8 cellular contexts compared by ENCODE assay signal in the genomic region with DNA sequence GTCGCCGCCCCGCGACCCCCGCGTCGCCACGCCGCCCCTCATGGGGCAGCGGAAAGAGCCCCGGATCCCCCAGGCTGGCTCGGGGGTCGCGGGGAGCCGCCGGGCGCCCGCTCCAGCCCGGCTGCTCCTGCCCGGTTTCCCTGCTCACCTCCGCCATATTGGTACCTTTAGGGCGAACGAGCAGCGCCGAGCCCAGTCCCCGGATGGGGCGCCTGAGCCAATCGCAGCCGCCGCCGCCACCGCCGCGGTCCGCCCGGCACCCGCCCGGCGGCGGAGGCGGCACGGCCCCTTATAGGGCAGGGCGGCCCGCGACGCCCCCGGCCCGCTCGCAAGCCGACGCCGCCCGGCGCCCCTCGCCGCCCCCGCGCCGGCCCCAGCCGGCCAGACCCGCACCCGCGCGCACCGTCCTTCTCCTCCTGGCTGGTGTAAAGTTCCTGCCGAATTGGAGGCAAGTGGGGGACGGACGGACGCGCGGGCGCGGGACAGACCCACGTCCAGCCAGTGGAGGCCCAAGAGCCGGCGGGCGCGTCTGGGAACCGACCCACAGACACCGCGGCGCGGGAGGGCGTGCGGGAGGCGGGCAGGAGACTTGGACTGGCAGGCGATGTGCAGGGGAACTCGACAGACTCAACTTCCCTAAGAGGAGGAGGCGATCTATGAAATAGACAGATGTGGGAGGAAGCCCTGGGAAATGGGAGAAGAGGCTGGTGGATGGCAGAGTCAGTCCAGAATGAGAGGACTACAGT. TPM values are rescaled to one million over a fixed set of nuclear protein-coding genes. Genes with fewer than 3 reads are reported as not detected.
A peak's percentile ranks its signal among the peaks of the same experiment; 100 is the strongest.
DNase-seq lines count a peak whose midpoint lies in the region; ATAC-seq and TF ChIP-seq lines count a peak whose summit lies in the region.

A gene with protein sequence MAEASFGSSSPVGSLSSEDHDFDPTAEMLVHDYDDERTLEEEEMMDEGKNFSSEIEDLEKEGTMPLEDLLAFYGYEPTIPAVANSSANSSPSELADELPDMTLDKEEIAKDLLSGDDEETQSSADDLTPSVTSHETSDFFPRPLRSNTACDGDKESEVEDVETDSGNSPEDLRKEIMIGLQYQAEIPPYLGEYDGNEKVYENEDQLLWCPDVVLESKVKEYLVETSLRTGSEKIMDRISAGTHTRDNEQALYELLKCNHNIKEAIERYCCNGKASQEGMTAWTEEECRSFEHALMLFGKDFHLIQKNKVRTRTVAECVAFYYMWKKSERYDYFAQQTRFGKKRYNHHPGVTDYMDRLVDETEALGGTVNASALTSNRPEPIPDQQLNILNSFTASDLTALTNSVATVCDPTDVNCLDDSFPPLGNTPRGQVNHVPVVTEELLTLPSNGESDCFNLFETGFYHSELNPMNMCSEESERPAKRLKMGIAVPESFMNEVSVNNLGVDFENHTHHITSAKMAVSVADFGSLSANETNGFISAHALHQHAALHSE (minus strand): TSS at position 178 of the 746 bp plus-strand sequence. CDS start 21 bp downstream, at position 157.

- ATAC-seq in GM19023 (IDR thresholded peaks at IDR 0.05; ENCODE audit: unreplicated experiment) (peak; percentile 91), HG03175 (IDR thresholded peaks at IDR 0.05; ENCODE audit: unreplicated experiment) (peak; percentile 94), memory B cell (ENCODE audit: low read depth) (peak; percentile 93)
- ATAC-seq in activated CD8-positive, alpha-beta T cell treated with anti-CD3 and anti-CD28 coated beads for 36 hours: peak; percentile 94

- peaks cover 19% of the 10 kb centered on the region for H3K27me3 Mint-ChIP-seq in activated CD8-positive, alpha-beta T cell treated with anti-CD3 and anti-CD28 coated beads for 36 hours
- peaks cover 6% of the 10 kb centered on the region for H3K27me3 Mint-ChIP-seq in memory B cell

- H3K36me3 Mint-ChIP-seq in activated CD8-positive, alpha-beta T cell treated with anti-CD3 and anti-CD28 coated beads for 36 hours (ENCODE audit: low read depth): no peaks in the 10 kb centered on the region
- peaks cover 1% of the 10 kb centered on the region for H3K36me3 Mint-ChIP-seq in memory B cell

- no peaks in the 10 kb centered on the region for H3K9me3 Mint-ChIP-seq in activated CD8-positive, alpha-beta T cell treated with anti-CD3 and anti-CD28 coated beads for 36 hours
- H3K9me3 Mint-ChIP-seq in memory B cell: no peaks in the 10 kb centered on the region

- CTCF ChIA-PET in activated CD8-positive, alpha-beta T cell treated with anti-CD3 and anti-CD28 coated beads for 36 hours (lab: Charles Lee): no interaction called here

- H3K4me3 ChIP-seq in AG10803 (ENCODE audit: low read length): peak within 1 kb of the TSS; percentile 75

- intact Hi-C loops in activated CD8-positive, alpha-beta T cell treated with anti-CD3 and anti-CD28 coated beads for 36 hours (cut with micrococcal nuclease): no loop called here

- POLR2A ChIA-PET in activated CD8-positive, alpha-beta T cell treated with anti-CD3 and anti-CD28 coated beads for 36 hours (lab: Charles Lee): no interaction called here

- peak within 1 kb of the TSS; percentile 73 for H3K27ac Mint-ChIP-seq in activated CD8-positive, alpha-beta T cell treated with anti-CD3 and anti-CD28 coated beads for 36 hours
- H3K27ac Mint-ChIP-seq in memory B cell: peak within 1 kb of the TSS; percentile 45

- TF ChIP-seq CTCF in AG10803 (conservative IDR thresholded peaks at IDR 0.05; ENCODE audit: low read length): no peak
- TF ChIP-seq CTCF in activated CD8-positive, alpha-beta T cell treated with anti-CD3 and anti-CD28 coated beads for 36 hours (IDR thresholded peaks at IDR 0.05): no peak

- DNase-seq in AG10803 (ENCODE audit: low read depth): peak; percentile 72
- DNase-seq in NCI-H526 treated with DMSO at 0.1 percent for 48 hours (lab: John Stamatoyannopoulos, UW): peak; percentile 26
- DNase-seq in activated CD8-positive, alpha-beta T cell treated with anti-CD3 and anti-CD28 coated beads for 36 hours: peak; percentile 82
- peak; percentile 72 for DNase-seq in effector CD4-positive, alpha-beta T cell
- DNase-seq in memory B cell (ENCODE audit: low spot score in 2 of 2): peak; percentile 72 to 76
- DNase-seq in stimulated activated CD8-positive, alpha-beta memory T cell treated with anti-CD3 and anti-CD28 coated beads, Interleukin-12 subunit alpha, Interleukin-12 subunit beta, amount 100 ng/mL, for 24 hours (ENCODE audit: extremely low read depth): peak; percentile 62

- H3K4me3 Mint-ChIP-seq in activated CD8-positive, alpha-beta T cell treated with anti-CD3 and anti-CD28 coated beads for 36 hours: peak within 1 kb of the TSS; percentile 84
- H3K4me3 Mint-ChIP-seq in memory B cell: peak within 1 kb of the TSS; percentile 90

- peaks cover 18% of the 10 kb centered on the region for H3K4me1 Mint-ChIP-seq in activated CD8-positive, alpha-beta T cell treated with anti-CD3 and anti-CD28 coated beads for 36 hours (ENCODE audit: low read depth)
- peaks cover 13% of the 10 kb centered on the region for H3K4me1 Mint-ChIP-seq in memory B cell

RNA-seq across cellular contexts. Expression of the gene that starts here (rescaled TPM):
- total RNA-seq in activated CD8-positive, alpha-beta T cell treated with anti-CD3 and anti-CD28 coated beads for 36 hours: 10 to 100 TPM; 12.2 to 12.8 TPM

Comparison
In these comparisons a context has a peak if more than half of its experiments do, and no peak if none do; other contexts are left out.
1. Peak in every context shown above with its lines: DNase-seq, ATAC-seq and H3K4me3 ChIP-seq.
2. DNase-seq: peak in every context shown above with its lines; median percentile 82 in activated CD8-positive, alpha-beta T cell treated with anti-CD3 and anti-CD28 coated beads for 36 hours; 74 in memory B cell; 72 in AG10803; 72 in effector CD4-positive, alpha-beta T cell; 62 in stimulated activated CD8-positive, alpha-beta memory T cell treated with anti-CD3 and anti-CD28 coated beads, Interleukin-12 subunit alpha, Interleukin-12 subunit beta, amount 100 ng/mL, for 24 hours; 26 in NCI-H526 treated with DMSO at 0.1 percent for 48 hours.